In genomic region chr12:114636723-114637480, GRCh38 we compare ENCODE assay signal across 12 cellular contexts. TPM values are rescaled to one million over a fixed set of nuclear protein-coding genes. Genes with fewer than 3 reads are reported as not detected.
DNase-seq lines count a peak whose midpoint lies in the region; ATAC-seq and TF ChIP-seq lines count a peak whose summit lies in the region.
"Had no signal": no experiment of that assay in that cellular context is flagged by ENCODE, and none has a peak within 500 bp of the region (broad histone marks: within the 10 kb centered on the region; RNA-seq: fewer than 3 reads in every experiment).

No MANE protein-coding gene starts in this region.

- no peak overlapping the region for H3K4me3 Mint-ChIP-seq in Calu3 (ENCODE audit: low read depth, unreplicated experiment)

- H3F3A ChIP-seq in neural cell (ENCODE audit: insufficient read depth, low read length, poor library complexity, severe bottlenecking) = no peaks in the 10 kb centered on the region

- no peak overlapping the region for H2AFZ ChIP-seq in neural cell (ENCODE audit: low read depth, low read length)
- H2AFZ ChIP-seq: parathyroid adenoma had no signal

- TF ChIP-seq EP300 in neural cell (conservative IDR thresholded peaks at IDR 0.05; ENCODE audit: poor library complexity, severe bottlenecking) = no peak

- H3K9me3 ChIP-seq in neural cell (ENCODE audit: low read length) = no peaks in the 10 kb centered on the region

- no peak for TF ChIP-seq RAD21 in neural cell (conservative IDR thresholded peaks at IDR 0.05)

- H3K36me3 ChIP-seq in neural cell (ENCODE audit: insufficient read depth, low read length) = no peaks in the 10 kb centered on the region

- H3K27ac ChIP-seq in dorsolateral prefrontal cortex (no peak overlapping the region), neural cell (ENCODE audit: low read length) (no peak overlapping the region)
- H3K27ac ChIP-seq: parathyroid adenoma had no signal

- ATAC-seq in activated naive CD4-positive, alpha-beta T cell treated with anti-CD3 and anti-CD28 coated beads, Interleukin-2, amount 50 U/mL, for 72 hours = no peak

- H3K9ac ChIP-seq in neural cell (ENCODE audit: low read length) = no peak overlapping the region
- H3K9ac ChIP-seq: parathyroid adenoma had no signal

- CTCF ChIA-PET in Calu3 (lab: Charles Lee) = interaction anchor here (2.0 kb wide), 1 partner anchor 656 kb away, joined by 8 read pairs; no protein-coding TSS in a partner anchor

- no peak overlapping the region for H3K4me3 ChIP-seq in dorsolateral prefrontal cortex
- no peak overlapping the region for H3K4me3 ChIP-seq in neural cell (ENCODE audit: low read length)

- H3K4me1 Mint-ChIP-seq in Calu3 (ENCODE audit: low read depth, unreplicated experiment) = no peaks in the 10 kb centered on the region

- H3K9me3 Mint-ChIP-seq in Calu3 (ENCODE audit: low read depth, unreplicated experiment) = peaks cover 6% of the 10 kb centered on the region
- H3K9me3 Mint-ChIP-seq in activated naive CD4-positive, alpha-beta T cell treated with anti-CD3 and anti-CD28 coated beads, Interleukin-2, amount 50 U/mL, for 72 hours = no peaks in the 10 kb centered on the region

- intact Hi-C loops in Calu3 (cut with micrococcal nuclease; ENCODE audit: unreplicated experiment) = loop anchor here (1.0 kb wide), 1 partner anchor 657 kb away; no protein-coding TSS in a partner anchor
- intact Hi-C loops in dorsolateral prefrontal cortex (cut with DNase I) = loop anchor here (5.0 to 10.0 kb wide), 2 partner anchors 652 to 655 kb away; no protein-coding TSS in a partner anchor

- BruUV-seq in Calu3 (replicated peaks; lab: Mats Ljungman, UMichigan) = no TSS peak

- no peaks in the 10 kb centered on the region for H3K9me2 ChIP-seq in neural cell (ENCODE audit: insufficient read depth, low read length)

- no peaks in the 10 kb centered on the region for H3K27me3 Mint-ChIP-seq in Calu3 (ENCODE audit: unreplicated experiment)

- H3K27me3 ChIP-seq in dorsolateral prefrontal cortex = no peaks in the 10 kb centered on the region
- no peaks in the 10 kb centered on the region for H3K27me3 ChIP-seq in neural cell (ENCODE audit: insufficient read depth, low read depth, low read length)

- H4K20me1 ChIP-seq in neural cell (ENCODE audit: insufficient read depth) = no peaks in the 10 kb centered on the region

- H3K79me2 ChIP-seq in neural cell (replicated peaks; ENCODE audit: insufficient read depth, low read length) = no peaks in the 10 kb centered on the region
- H3K79me2 ChIP-seq: parathyroid adenoma had no signal

- TF ChIP-seq CTCF in Calu3 (IDR thresholded peaks at IDR 0.05; ENCODE audit: unreplicated experiment) (peak; percentile 16), dorsolateral prefrontal cortex (IDR thresholded peaks at IDR 0.05 in 54 of 56, conservative IDR thresholded peaks at IDR 0.05 in 2 of 56; ENCODE audit: low read depth in 1 of 56, partially characterized antibody in 56 of 56) (peak in 48 of 56 donors; percentile 9 to 57 (median 38)), neural cell (IDR thresholded peaks at IDR 0.05; ENCODE audit: poor library complexity, severe bottlenecking) (no peak)

- H3K27ac Mint-ChIP-seq in Calu3 (ENCODE audit: unreplicated experiment) = no peak overlapping the region
- H3K27ac Mint-ChIP-seq in activated naive CD4-positive, alpha-beta T cell treated with anti-CD3 and anti-CD28 coated beads, Interleukin-2, amount 50 U/mL, for 72 hours = peak overlapping the region in 1 of 2 donors; percentile 36

- DNase-seq in Calu3 (peak; percentile 18), LoVo (ENCODE audit: low spot score) (peak; percentile 42), dorsolateral prefrontal cortex (peak in 5 of 10 donors; percentile 6 to 46 (median 30)), dedifferentiated amniotic fluid mesenchymal stem cell (ENCODE audit: extremely low spot score) (no peak), NAMALWA (ENCODE audit: low spot score) (no peak), T-helper 9 cell (no peak)
- no peak for DNase-seq in activated naive CD4-positive, alpha-beta T cell treated with anti-CD3 and anti-CD28 coated beads, Interleukin-2, amount 50 U/mL, for 72 hours (ENCODE audit: low spot score in 2 of 2)
- DNase-seq: activated effector memory CD4-positive, alpha-beta T cell treated with anti-CD3 and anti-CD28 coated beads, Interleukin-2, amount 50 U/mL, for 16 hours; NCI-H1092 treated with DMSO at 0.1 percent for 48 hours had no signal

- no peak overlapping the region for H3K4me2 ChIP-seq in neural cell (ENCODE audit: low read length)

- no peaks in the 10 kb centered on the region for H3K36me3 Mint-ChIP-seq in Calu3 (ENCODE audit: insufficient read depth, unreplicated experiment)
- no peaks in the 10 kb centered on the region for H3K36me3 Mint-ChIP-seq in activated naive CD4-positive, alpha-beta T cell treated with anti-CD3 and anti-CD28 coated beads, Interleukin-2, amount 50 U/mL, for 72 hours

TF ChIP-seq in neural cell, 6 proteins besides CTCF, POLR2A, EP300 and RAD21:
- TF ChIP-seq MXI1 (conservative IDR thresholded peaks at IDR 0.05; ENCODE audit: poor library complexity, severe bottlenecking) = no peak
- peak; percentile 38 for TF ChIP-seq SMC3 (conservative IDR thresholded peaks at IDR 0.05; ENCODE audit: poor library complexity)

RNA-seq across cellular contexts. Expression of gene TBX3, which starts 47.1 kb away (rescaled TPM):
- total RNA-seq in Calu3 (2022) (1.4 and 2.3 TPM in 2 replicates), dorsolateral prefrontal cortex (10 to 100 TPM in 5 of 120 experiments, 1 to 10 TPM in 115; 1.5 to 20.6 (median 4.4) TPM)
- not detected in 2 replicates for polyA plus RNA-seq in neural cell
- 0.24 TPM in 1 of 2 replicates, not detected in the other for polyA minus RNA-seq in neural cell
- not detected for total RNA-seq in activated naive CD4-positive, alpha-beta T cell treated with anti-CD3 and anti-CD28 coated beads, Interleukin-2, amount 50 U/mL, for 72 hours
- total RNA-seq: T-helper 1 cell treated with Interleukin-12 subunit alpha and Interleukin-12 subunit beta and Interleukin-4 antibody, amounts not matched to agents 30 ng/mL and 1 ng/mL, for 36 hours had no signal

Comparison
In these comparisons a context has a peak if more than half of its experiments do, and no peak if none do; other contexts are left out.
1. DNase-seq: peak in Calu3 (single experiment) and LoVo (single experiment); none in activated naive CD4-positive, alpha-beta T cell treated with anti-CD3 and anti-CD28 coated beads, Interleukin-2, amount 50 U/mL, for 72 hours (0 of 2), dedifferentiated amniotic fluid mesenchymal stem cell (single experiment), NAMALWA (single experiment) and T-helper 9 cell (single experiment).